20 cellular contexts compared by ENCODE assay signal in genomic region chr1:152585586-152585985, GRCh38. TPM values are rescaled to one million over a fixed set of nuclear protein-coding genes. Genes with fewer than 3 reads are reported as not detected.
"Had no signal": no experiment of that assay in that cellular context is flagged by ENCODE, and none has a peak within 500 bp of the region (broad histone marks: within the 10 kb centered on the region; RNA-seq: fewer than 3 reads in every experiment).

No MANE protein-coding gene starts in this region.

- H3K27ac ChIP-seq: right atrium auricular region, skin epidermis, stomach, thoracic aorta had no signal

- DNase-seq: activated CD4-positive, alpha-beta T cell treated with anti-CD3 and anti-CD28 coated beads for 4 hours; activated CD8-positive, alpha-beta memory T cell treated with anti-CD3 and anti-CD28 coated beads, Interleukin-2, amount 50 U/mL, for 4 hours; activated CD8-positive, alpha-beta T cell treated with anti-CD3 and anti-CD28 coated beads for 36 hours; activated naive CD8-positive, alpha-beta T cell treated with anti-CD3 and anti-CD28 coated beads, Interleukin-2, amount 10 ng/mL, durations not matched to agents 7 days and 5 days; anterior cingulate cortex; cerebellar nuclear complex; effector memory CD8-positive, alpha-beta T cell; erythroblast; glutamatergic neuron; immature natural killer cell; mucosa of descending colon; naive thymus-derived CD8-positive, alpha-beta T cell; stimulated activated CD4-positive, alpha-beta T cell treated with anti-CD3 and anti-CD28 coated beads, Interleukin-4, amount 100 ng/mL, for 4 hours; stomach had no signal

- H3K4me1 ChIP-seq: right atrium auricular region, stomach had no signal

- H3K4me3 ChIP-seq: mucosa of descending colon, right atrium auricular region, skin epidermis, stomach, thoracic aorta had no signal

- H3K27me3 ChIP-seq: right atrium auricular region, stomach had no signal

- H3K36me3 ChIP-seq: right atrium auricular region, stomach, thoracic aorta had no signal

- H3K9me3 ChIP-seq: mucosa of descending colon, right atrium auricular region, stomach, thoracic aorta had no signal

- ATAC-seq: activated CD8-positive, alpha-beta T cell treated with anti-CD3 and anti-CD28 coated beads for 36 hours; effector memory CD8-positive, alpha-beta T cell; left lobe of liver; mucosa of descending colon; naive thymus-derived CD8-positive, alpha-beta T cell had no signal

RNA-seq across cellular contexts. Expression of gene LCE3D, which starts 5.3 kb away (rescaled TPM):
- total RNA-seq: activated CD8-positive, alpha-beta T cell treated with anti-CD3 and anti-CD28 coated beads for 36 hours; activated naive CD8-positive, alpha-beta T cell treated with anti-CD3 and anti-CD28 coated beads, Interleukin-2, amount 10 ng/mL, durations not matched to agents 7 days and 5 days; left lobe of liver; mucosa of descending colon; naive thymus-derived CD8-positive, alpha-beta T cell; posterior vena cava; right atrium auricular region; stomach; thoracic aorta; ureter had no signal

RNA-seq across cellular contexts. Expression of gene LCE3C, which starts 14.4 kb away (rescaled TPM):
- total RNA-seq: activated CD8-positive, alpha-beta T cell treated with anti-CD3 and anti-CD28 coated beads for 36 hours; activated naive CD8-positive, alpha-beta T cell treated with anti-CD3 and anti-CD28 coated beads, Interleukin-2, amount 10 ng/mL, durations not matched to agents 7 days and 5 days; left lobe of liver; mucosa of descending colon; naive thymus-derived CD8-positive, alpha-beta T cell; posterior vena cava; right atrium auricular region; stomach; thoracic aorta; ureter had no signal

RNA-seq across cellular contexts. Expression of gene LCE3E, which starts 19.0 kb away (rescaled TPM):
- total RNA-seq: activated CD8-positive, alpha-beta T cell treated with anti-CD3 and anti-CD28 coated beads for 36 hours; activated naive CD8-positive, alpha-beta T cell treated with anti-CD3 and anti-CD28 coated beads, Interleukin-2, amount 10 ng/mL, durations not matched to agents 7 days and 5 days; left lobe of liver; mucosa of descending colon; naive thymus-derived CD8-positive, alpha-beta T cell; posterior vena cava; right atrium auricular region; stomach; thoracic aorta; ureter had no signal

RNA-seq across cellular contexts. Expression of gene LCE3B, which starts 28.0 kb away (rescaled TPM):
- total RNA-seq: activated CD8-positive, alpha-beta T cell treated with anti-CD3 and anti-CD28 coated beads for 36 hours; activated naive CD8-positive, alpha-beta T cell treated with anti-CD3 and anti-CD28 coated beads, Interleukin-2, amount 10 ng/mL, durations not matched to agents 7 days and 5 days; left lobe of liver; mucosa of descending colon; naive thymus-derived CD8-positive, alpha-beta T cell; posterior vena cava; right atrium auricular region; stomach; thoracic aorta; ureter had no signal

RNA-seq across cellular contexts. Expression of gene LCE3A, which starts 37.3 kb away (rescaled TPM):
- total RNA-seq: activated CD8-positive, alpha-beta T cell treated with anti-CD3 and anti-CD28 coated beads for 36 hours; activated naive CD8-positive, alpha-beta T cell treated with anti-CD3 and anti-CD28 coated beads, Interleukin-2, amount 10 ng/mL, durations not matched to agents 7 days and 5 days; left lobe of liver; mucosa of descending colon; naive thymus-derived CD8-positive, alpha-beta T cell; posterior vena cava; right atrium auricular region; stomach; thoracic aorta; ureter had no signal
